ENCODE assay signal across 11 cellular contexts in the genomic region with DNA sequence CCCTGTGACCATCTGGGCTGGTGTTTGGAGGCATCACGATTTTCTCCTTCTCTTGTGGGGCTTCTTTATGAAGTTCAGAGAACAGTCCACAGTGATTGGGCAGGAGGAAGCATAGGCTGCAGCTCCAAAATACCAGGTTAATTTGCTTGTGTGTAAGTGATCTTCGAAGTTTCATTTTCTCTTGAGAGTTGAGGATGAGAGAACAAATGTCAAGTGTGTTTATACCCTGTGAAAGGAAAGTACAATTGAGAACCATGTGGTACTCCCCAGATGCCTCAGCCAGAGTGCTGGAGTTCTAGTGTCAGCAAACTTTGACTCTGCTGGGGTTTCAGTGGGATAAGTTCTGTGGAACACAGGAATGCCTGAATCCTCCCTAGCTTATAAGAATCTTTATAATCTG.
DNase-seq lines count a peak whose midpoint lies in the region; ATAC-seq and TF ChIP-seq lines count a peak whose summit lies in the region.
"Had no signal": no experiment of that assay in that cellular context is flagged by ENCODE, and none has a peak within 500 bp of the region (broad histone marks: within the 10 kb centered on the region; RNA-seq: fewer than 3 reads in every experiment).

No MANE protein-coding gene starts in this region.

- ATAC-seq in CD4-positive, CD25-positive, alpha-beta regulatory T cell (ENCODE audit: low read depth in 2 of 2): peak; percentile 22 to 43
- ATAC-seq in GM19025 (IDR thresholded peaks at IDR 0.05; ENCODE audit: low read depth, unreplicated experiment): peak; percentile 87
- ATAC-seq in HG02642 (IDR thresholded peaks at IDR 0.05; ENCODE audit: poor library complexity, unreplicated experiment): peak; percentile 82
- peak; percentile 81 for ATAC-seq in HG03469 (IDR thresholded peaks at IDR 0.05; ENCODE audit: unreplicated experiment)
- no peak for ATAC-seq in GM23338

- no peak overlapping the region for H3K4me2 ChIP-seq in GM23338

- H3K9me3 Mint-ChIP-seq in CD4-positive, CD25-positive, alpha-beta regulatory T cell: peaks cover 0 to 4% (median 0%) of the 10 kb centered on the region in 7 donors
- no peaks in the 10 kb centered on the region for H3K9me3 Mint-ChIP-seq in GM23338

- H3F3A ChIP-seq in GM23338 (replicated peaks; ENCODE audit: low read depth): no peaks in the 10 kb centered on the region

- peak overlapping the region; percentile 21 for H3K4me3 ChIP-seq in CD4-positive, CD25-positive, alpha-beta regulatory T cell (ENCODE audit: low read depth, low read length)
- H3K4me3 ChIP-seq in GM23338: no peak overlapping the region

- no peaks in the 10 kb centered on the region for H3K9me3 ChIP-seq in CD4-positive, CD25-positive, alpha-beta regulatory T cell (ENCODE audit: control insufficient read depth in 2 of 2, low read length in 2 of 2)

- no peaks in the 10 kb centered on the region for H4K20me1 ChIP-seq in GM23338 (replicated peaks; ENCODE audit: insufficient read depth)

- no peaks in the 10 kb centered on the region for H3K36me3 Mint-ChIP-seq in CD4-positive, CD25-positive, alpha-beta regulatory T cell
- no peaks in the 10 kb centered on the region for H3K36me3 Mint-ChIP-seq in GM23338 (ENCODE audit: low read depth)

- H3K27me3 Mint-ChIP-seq in CD4-positive, CD25-positive, alpha-beta regulatory T cell: no peaks in the 10 kb centered on the region
- H3K27me3 Mint-ChIP-seq in GM23338 (ENCODE audit: insufficient read depth, low read depth, poor library complexity): peaks cover 3% of the 10 kb centered on the region

- 0 out of 2 replicates have a peak, but pooled peaks cover 3% of the 10 kb centered on the region for H3K9me2 ChIP-seq in GM23338 (ENCODE audit: insufficient read depth)

- no peaks in the 10 kb centered on the region for H3K79me2 ChIP-seq in GM23338 (replicated peaks; ENCODE audit: insufficient read depth)

- no peak for TF ChIP-seq CTCF in GM23338 (conservative IDR thresholded peaks at IDR 0.05; ENCODE audit: low read depth in 2 of 2)

- H2AFZ ChIP-seq in GM23338: no peak overlapping the region

- H3K4me1 Mint-ChIP-seq in CD4-positive, CD25-positive, alpha-beta regulatory T cell: peaks cover 9 to 36% (median 16%) of the 10 kb centered on the region in 4 donors
- peaks cover 13% of the 10 kb centered on the region for H3K4me1 Mint-ChIP-seq in GM23338

- peak in 1 of 3 donors; percentile 64 for DNase-seq in CD4-positive, CD25-positive, alpha-beta regulatory T cell
- no peak for DNase-seq in NCI-H446 treated with DMSO at 0.1 percent for 48 hours (lab: John Stamatoyannopoulos, UW)
- DNase-seq in GM23338 (ENCODE audit: low spot score): no peak
- no peak for DNase-seq in DMS114 treated with DMSO at 0.1 percent for 48 hours (lab: John Stamatoyannopoulos, UW; ENCODE audit: unreplicated experiment)
- no peak for DNase-seq in NCI-H1436 (lab: John Stamatoyannopoulos, UW)
- DNase-seq: GF-D8, NCI-H524 treated with DMSO at 0.1 percent for 48 hours, substantia nigra had no signal

- peaks cover 9% of the 10 kb centered on the region for H3K4me1 ChIP-seq in CD4-positive, CD25-positive, alpha-beta regulatory T cell (ENCODE audit: control insufficient read depth, insufficient read depth, low read length, poor library complexity, severe bottlenecking)
- H3K4me1 ChIP-seq in GM23338 (ENCODE audit: insufficient read depth): no peaks in the 10 kb centered on the region

- H3K27ac Mint-ChIP-seq in CD4-positive, CD25-positive, alpha-beta regulatory T cell: peak overlapping the region in 2 of 3 donors; percentile 63 to 92
- no peak overlapping the region for H3K27ac Mint-ChIP-seq in GM23338

- H3K27me3 ChIP-seq in CD4-positive, CD25-positive, alpha-beta regulatory T cell (ENCODE audit: control insufficient read depth, insufficient read depth, low read length): no peaks in the 10 kb centered on the region
- H3K27me3 ChIP-seq in GM23338 (ENCODE audit: insufficient read depth): no peaks in the 10 kb centered on the region

- peak overlapping the region in 2 of 4 donors; percentile 7 to 17 for H3K4me3 Mint-ChIP-seq in CD4-positive, CD25-positive, alpha-beta regulatory T cell
- no peak overlapping the region for H3K4me3 Mint-ChIP-seq in GM23338

- no peaks in the 10 kb centered on the region for H3K36me3 ChIP-seq in CD4-positive, CD25-positive, alpha-beta regulatory T cell (ENCODE audit: control insufficient read depth, insufficient read depth, low read length)
- no peaks in the 10 kb centered on the region for H3K36me3 ChIP-seq in GM23338 (ENCODE audit: insufficient read depth)

- H3K27ac ChIP-seq in CD4-positive, CD25-positive, alpha-beta regulatory T cell (ENCODE audit: insufficient read depth, low read length, poor library complexity, severe bottlenecking): no peak overlapping the region
- no peak overlapping the region for H3K27ac ChIP-seq in GM23338 (ENCODE audit: low read depth)

TF ChIP-seq in GM23338, 12 proteins besides CTCF, POLR2A, EP300 and RAD21 (continues in another document):
- no peak for TF ChIP-seq EZH2 (IDR thresholded peaks at IDR 0.05; ENCODE audit: low read depth, unreplicated experiment)
- no peak for TF ChIP-seq CREB1 (CRISPR knock-in tag; IDR thresholded peaks at IDR 0.05; ENCODE audit: low read depth)
- no peak for TF ChIP-seq ZNF331 (CRISPR knock-in tag; IDR thresholded peaks at IDR 0.05; ENCODE audit: low read depth)
- TF ChIP-seq STAT1 (IDR thresholded peaks at IDR 0.05; ENCODE audit: unreplicated experiment): no peak
- TF ChIP-seq, protein P1, sequence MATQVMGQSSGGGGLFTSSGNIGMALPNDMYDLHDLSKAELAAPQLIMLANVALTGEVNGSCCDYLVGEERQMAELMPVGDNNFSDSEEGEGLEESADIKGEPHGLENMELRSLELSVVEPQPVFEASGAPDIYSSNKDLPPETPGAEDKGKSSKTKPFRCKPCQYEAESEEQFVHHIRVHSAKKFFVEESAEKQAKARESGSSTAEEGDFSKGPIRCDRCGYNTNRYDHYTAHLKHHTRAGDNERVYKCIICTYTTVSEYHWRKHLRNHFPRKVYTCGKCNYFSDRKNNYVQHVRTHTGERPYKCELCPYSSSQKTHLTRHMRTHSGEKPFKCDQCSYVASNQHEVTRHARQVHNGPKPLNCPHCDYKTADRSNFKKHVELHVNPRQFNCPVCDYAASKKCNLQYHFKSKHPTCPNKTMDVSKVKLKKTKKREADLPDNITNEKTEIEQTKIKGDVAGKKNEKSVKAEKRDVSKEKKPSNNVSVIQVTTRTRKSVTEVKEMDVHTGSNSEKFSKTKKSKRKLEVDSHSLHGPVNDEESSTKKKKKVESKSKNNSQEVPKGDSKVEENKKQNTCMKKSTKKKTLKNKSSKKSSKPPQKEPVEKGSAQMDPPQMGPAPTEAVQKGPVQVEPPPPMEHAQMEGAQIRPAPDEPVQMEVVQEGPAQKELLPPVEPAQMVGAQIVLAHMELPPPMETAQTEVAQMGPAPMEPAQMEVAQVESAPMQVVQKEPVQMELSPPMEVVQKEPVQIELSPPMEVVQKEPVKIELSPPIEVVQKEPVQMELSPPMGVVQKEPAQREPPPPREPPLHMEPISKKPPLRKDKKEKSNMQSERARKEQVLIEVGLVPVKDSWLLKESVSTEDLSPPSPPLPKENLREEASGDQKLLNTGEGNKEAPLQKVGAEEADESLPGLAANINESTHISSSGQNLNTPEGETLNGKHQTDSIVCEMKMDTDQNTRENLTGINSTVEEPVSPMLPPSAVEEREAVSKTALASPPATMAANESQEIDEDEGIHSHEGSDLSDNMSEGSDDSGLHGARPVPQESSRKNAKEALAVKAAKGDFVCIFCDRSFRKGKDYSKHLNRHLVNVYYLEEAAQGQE (IDR thresholded peaks at IDR 0.05; ENCODE audit: unreplicated experiment): no peak
- TF ChIP-seq EZH2phosphoT487 (IDR thresholded peaks at IDR 0.05; ENCODE audit: unreplicated experiment): no peak
